Comparison of ENCODE assay signal across 21 cellular contexts in the genomic region with DNA sequence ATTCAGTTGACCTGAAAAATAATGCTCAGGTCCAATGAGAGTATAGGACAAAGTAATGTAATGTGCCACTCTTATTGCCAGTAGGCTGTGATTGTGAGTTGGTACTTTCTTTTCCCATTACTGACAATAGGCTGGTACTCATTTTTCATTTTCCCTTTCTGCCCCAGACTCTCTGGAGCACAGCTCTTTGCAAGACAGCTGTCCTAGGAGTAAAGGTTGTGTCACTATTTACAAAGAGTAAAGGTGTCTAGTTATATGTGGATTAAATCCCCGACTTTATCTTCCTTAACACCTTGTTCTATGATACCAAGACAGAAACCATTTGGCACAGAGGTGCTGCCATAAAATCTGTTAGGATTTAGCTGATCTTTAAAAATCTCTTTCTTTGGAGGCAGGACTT. TPM values are rescaled to one million over a fixed set of nuclear protein-coding genes. Genes with fewer than 3 reads are reported as not detected.
A peak's percentile ranks its signal among the peaks of the same experiment; 100 is the strongest.
DNase-seq lines count a peak whose midpoint lies in the region; ATAC-seq, FAIRE-seq and TF ChIP-seq lines count a peak whose summit lies in the region.
"Had no signal": no experiment of that assay in that cellular context is flagged by ENCODE, and none has a peak within 500 bp of the region (broad histone marks: within the 10 kb centered on the region; RNA-seq: fewer than 3 reads in every experiment).

No MANE protein-coding gene starts in this region.

- no peak overlapping the region for H2AK5ac ChIP-seq in neuronal stem cell (ENCODE audit: low read depth, low read length)

- H3K9me3 Mint-ChIP-seq in activated T-helper 1 cell treated with anti-CD3 and anti-CD28 coated beads, Interleukin-12 subunit alpha, Interleukin-12 subunit beta, Interleukin-2, Interleukin-4 antibody, amounts not matched to agents 30 ng/mL and 10 ng/mL and 1 ng/mL, durations not matched to agents 14 hours and 24 hours and 36 hours, result no peaks in the 10 kb centered on the region

- H4K8ac ChIP-seq in neuronal stem cell (ENCODE audit: low read depth, low read length), result no peak overlapping the region

- no peak overlapping the region for H3K4me3 Mint-ChIP-seq in activated T-helper 1 cell treated with anti-CD3 and anti-CD28 coated beads, Interleukin-12 subunit alpha, Interleukin-12 subunit beta, Interleukin-2, Interleukin-4 antibody, amounts not matched to agents 30 ng/mL and 10 ng/mL and 1 ng/mL, durations not matched to agents 14 hours and 24 hours and 36 hours
- H3K4me3 Mint-ChIP-seq: activated CD8-positive, alpha-beta memory T cell treated with anti-CD3 and anti-CD28 coated beads, Interleukin-2, amount 10 ng/mL, durations not matched to agents 7 days and 5 days; natural killer cell had no signal

- FAIRE-seq in frontal cortex (lab: Jason Lieb, UNC), result no peak
- FAIRE-seq: endometrium had no signal

- no peaks in the 10 kb centered on the region for H3K27me3 ChIP-seq in right atrium auricular region
- H3K27me3 ChIP-seq in right cardiac atrium (ENCODE audit: control insufficient read depth, insufficient read depth), result no peaks in the 10 kb centered on the region
- H3K27me3 ChIP-seq in esophagus muscularis mucosa, result no peaks in the 10 kb centered on the region
- H3K27me3 ChIP-seq in neuronal stem cell (ENCODE audit: control insufficient read depth in 3 of 3, insufficient read depth in 3 of 3, low read depth in 1 of 3, low read length in 3 of 3), result no peaks in the 10 kb centered on the region
- no peaks in the 10 kb centered on the region for H3K27me3 ChIP-seq in uterus
- H3K27me3 ChIP-seq: adrenal gland had no signal

- TF ChIP-seq CTCF in right atrium auricular region (IDR thresholded peaks at IDR 0.05), result no peak
- TF ChIP-seq CTCF in esophagus muscularis mucosa (IDR thresholded peaks at IDR 0.05), result no peak
- no peak for TF ChIP-seq CTCF in uterus (IDR thresholded peaks at IDR 0.05)

- H3K4me3 ChIP-seq in right atrium auricular region, result no peak overlapping the region
- H3K4me3 ChIP-seq in right cardiac atrium (ENCODE audit: low read length), result no peak overlapping the region
- H3K4me3 ChIP-seq in esophagus muscularis mucosa, result no peak overlapping the region
- no peak overlapping the region for H3K4me3 ChIP-seq in neuronal stem cell (ENCODE audit: low read length in 2 of 2)
- no peak overlapping the region for H3K4me3 ChIP-seq in uterus
- H3K4me3 ChIP-seq: adrenal gland had no signal

- TF ChIP-seq POLR2A in esophagus muscularis mucosa (IDR thresholded peaks at IDR 0.05; ENCODE audit: low read depth) (no peak), uterus (IDR thresholded peaks at IDR 0.05) (no peak)

- no peak overlapping the region for H3K27ac Mint-ChIP-seq in activated T-helper 1 cell treated with anti-CD3 and anti-CD28 coated beads, Interleukin-12 subunit alpha, Interleukin-12 subunit beta, Interleukin-2, Interleukin-4 antibody, amounts not matched to agents 30 ng/mL and 10 ng/mL and 1 ng/mL, durations not matched to agents 14 hours and 24 hours and 36 hours
- H3K27ac Mint-ChIP-seq: activated CD8-positive, alpha-beta memory T cell treated with anti-CD3 and anti-CD28 coated beads, Interleukin-2, amount 10 ng/mL, durations not matched to agents 7 days and 5 days; natural killer cell had no signal

- no peak overlapping the region for H2BK5ac ChIP-seq in neuronal stem cell (ENCODE audit: low read length)

- no peaks in the 10 kb centered on the region for H3K27me3 Mint-ChIP-seq in activated T-helper 1 cell treated with anti-CD3 and anti-CD28 coated beads, Interleukin-12 subunit alpha, Interleukin-12 subunit beta, Interleukin-2, Interleukin-4 antibody, amounts not matched to agents 30 ng/mL and 10 ng/mL and 1 ng/mL, durations not matched to agents 14 hours and 24 hours and 36 hours (ENCODE audit: insufficient read depth)
- H3K27me3 Mint-ChIP-seq: activated CD8-positive, alpha-beta memory T cell treated with anti-CD3 and anti-CD28 coated beads, Interleukin-2, amount 10 ng/mL, durations not matched to agents 7 days and 5 days had no signal

- no peaks in the 10 kb centered on the region for H3K4me1 Mint-ChIP-seq in activated T-helper 1 cell treated with anti-CD3 and anti-CD28 coated beads, Interleukin-12 subunit alpha, Interleukin-12 subunit beta, Interleukin-2, Interleukin-4 antibody, amounts not matched to agents 30 ng/mL and 10 ng/mL and 1 ng/mL, durations not matched to agents 14 hours and 24 hours and 36 hours (ENCODE audit: low read depth)
- H3K4me1 Mint-ChIP-seq: activated CD8-positive, alpha-beta memory T cell treated with anti-CD3 and anti-CD28 coated beads, Interleukin-2, amount 10 ng/mL, durations not matched to agents 7 days and 5 days; natural killer cell had no signal

- no peak overlapping the region for H3K18ac ChIP-seq in neuronal stem cell (ENCODE audit: low read length)

- no peak overlapping the region for H4K91ac ChIP-seq in neuronal stem cell (ENCODE audit: low read depth, low read length, poor library complexity)

- H2BK12ac ChIP-seq in neuronal stem cell (ENCODE audit: low read length), result no peak overlapping the region

- WGBS in right cardiac atrium, result 73% methylated on average over 1 of the region's 1 CpG
- WGBS in esophagus muscularis mucosa, result 88% methylated on average over 1 of the region's 1 CpG
- no CpG with 5 or more reads among the region's 1 CpG for whole genome bisulfite sequencing in neuronal stem cell (ENCODE audit: extremely low coverage in 2 of 2, insufficient read length in 2 of 2, insufficient replicate concordance in 1 of 2), 2 donors

- DNase-seq in right atrium auricular region (ENCODE audit: low spot score) (no peak), right cardiac atrium (no peak), esophagus muscularis mucosa (ENCODE audit: extremely low spot score) (no peak), neuronal stem cell (ENCODE audit: low spot score) (no peak), iPS-NIHi7 (ENCODE audit: extremely low spot score) (no peak), frontal cortex (ENCODE audit: low spot score in 2 of 2) (no peak), uterus (no peak)
- no peak for DNase-seq in activated T-helper 1 cell treated with anti-CD3 and anti-CD28 coated beads, Interleukin-12 subunit alpha, Interleukin-12 subunit beta, Interleukin-2, Interleukin-4 antibody, amounts not matched to agents 30 ng/mL and 10 ng/mL and 1 ng/mL, durations not matched to agents 14 hours and 24 hours and 36 hours (ENCODE audit: low spot score)
- DNase-seq: activated CD4-positive, alpha-beta T cell treated with anti-CD3 and anti-CD28 coated beads for 1 hour; activated CD8-positive, alpha-beta memory T cell treated with anti-CD3 and anti-CD28 coated beads, Interleukin-2, amount 10 ng/mL, durations not matched to agents 7 days and 5 days; activated effector memory CD4-positive, alpha-beta T cell treated with Interleukin-2 at 50 U/mL for 16 hours; adrenal gland; foreskin fibroblast; natural killer cell; NCI-H1436 treated with DMSO at 0.1 percent for 48 hours; psoas muscle; SK-N-SH; T-helper 9 cell had no signal

- H3K4me1 ChIP-seq in right atrium auricular region (peaks cover 0 to 50% of the 10 kb centered on the region in 2 donors), right cardiac atrium (ENCODE audit: control insufficient read depth, insufficient read depth, low read length) (peaks cover 17% of the 10 kb centered on the region), esophagus muscularis mucosa (peaks cover 37 to 49% (median 46%) of the 10 kb centered on the region in 4 donors), neuronal stem cell (ENCODE audit: control insufficient read depth in 2 of 2, insufficient read depth in 1 of 2, low read depth in 1 of 2, low read length in 2 of 2) (peaks cover 11% of the 10 kb centered on the region in 2 donors), uterus (peaks cover 0 to 11% of the 10 kb centered on the region in 2 donors)

- H3K23ac ChIP-seq in neuronal stem cell (ENCODE audit: low read depth, low read length, poor library complexity), result no peak overlapping the region

- no peak overlapping the region for H2BK120ac ChIP-seq in neuronal stem cell (ENCODE audit: low read depth, low read length)

- H3K27ac ChIP-seq in right atrium auricular region (peak overlapping the region; percentile 56 to 58), right cardiac atrium (ENCODE audit: low read length) (no peak overlapping the region), esophagus muscularis mucosa (replicated peaks in 1 of 4) (peak overlapping the region in 3 of 4 donors; percentile 8 to 57 (median 37)), neuronal stem cell (replicated peaks; ENCODE audit: low read length) (no peak overlapping the region), uterus (peak overlapping the region in 1 of 2 donors; percentile 49)

- ATAC-seq in right cardiac atrium, result no peak
- ATAC-seq: activated CD8-positive, alpha-beta memory T cell treated with anti-CD3 and anti-CD28 coated beads, Interleukin-2, amount 10 ng/mL, durations not matched to agents 7 days and 5 days; natural killer cell; Panc1 had no signal

- H3K4me2 ChIP-seq in neuronal stem cell (ENCODE audit: insufficient read depth, low read length, poor library complexity, severe bottlenecking), result no peak overlapping the region

- intact Hi-C loops in right cardiac atrium (cut with DNase I), result no loop called here
- intact Hi-C loops in esophagus muscularis mucosa (cut with DNase I), result no loop called here
- intact Hi-C loops in activated T-helper 1 cell treated with anti-CD3 and anti-CD28 coated beads, Interleukin-12 subunit alpha, Interleukin-12 subunit beta, Interleukin-2, Interleukin-4 antibody, amounts not matched to agents 30 ng/mL and 10 ng/mL and 1 ng/mL, durations not matched to agents 14 hours and 24 hours and 36 hours (cut with micrococcal nuclease), result no loop called here
- intact Hi-C loops in uterus (cut with DNase I; ENCODE audit: low total_unique reads), result no loop called here

- H3K9me3 ChIP-seq in right atrium auricular region (no peaks in the 10 kb centered on the region), right cardiac atrium (ENCODE audit: control insufficient read depth, low read length) (no peaks in the 10 kb centered on the region), esophagus muscularis mucosa (no peaks in the 10 kb centered on the region), neuronal stem cell (replicated peaks in 1 of 2; ENCODE audit: control insufficient read depth in 2 of 2, insufficient read depth in 1 of 2, low read depth in 1 of 2, low read length in 2 of 2) (no peaks in the 10 kb centered on the region), uterus (no peaks in the 10 kb centered on the region)
- H3K9me3 ChIP-seq: adrenal gland, psoas muscle, SK-N-SH, thoracic aorta had no signal

- no peaks in the 10 kb centered on the region for H3K36me3 ChIP-seq in right atrium auricular region
- no peaks in the 10 kb centered on the region for H3K36me3 ChIP-seq in esophagus muscularis mucosa
- no peaks in the 10 kb centered on the region for H3K36me3 ChIP-seq in neuronal stem cell (replicated peaks in 1 of 2; ENCODE audit: control insufficient read depth in 2 of 2, insufficient read depth in 2 of 2, low read length in 2 of 2)
- H3K36me3 ChIP-seq in uterus, result no peaks in the 10 kb centered on the region
- H3K36me3 ChIP-seq: adrenal gland, thoracic aorta had no signal

- H3K36me3 Mint-ChIP-seq in activated T-helper 1 cell treated with anti-CD3 and anti-CD28 coated beads, Interleukin-12 subunit alpha, Interleukin-12 subunit beta, Interleukin-2, Interleukin-4 antibody, amounts not matched to agents 30 ng/mL and 10 ng/mL and 1 ng/mL, durations not matched to agents 14 hours and 24 hours and 36 hours (ENCODE audit: low read depth), result no peaks in the 10 kb centered on the region
- H3K36me3 Mint-ChIP-seq: activated CD8-positive, alpha-beta memory T cell treated with anti-CD3 and anti-CD28 coated beads, Interleukin-2, amount 10 ng/mL, durations not matched to agents 7 days and 5 days; natural killer cell had no signal

- peak overlapping the region; percentile 88 for H2AFZ ChIP-seq in neuronal stem cell (ENCODE audit: low read length)

- H3K9ac ChIP-seq in neuronal stem cell (ENCODE audit: low read depth, low read length, poor library complexity), result no peak overlapping the region
- H3K9ac ChIP-seq: SK-N-SH had no signal

- H3K14ac ChIP-seq in neuronal stem cell (ENCODE audit: low read length), result no peak overlapping the region

- H2BK15ac ChIP-seq in neuronal stem cell (ENCODE audit: low read length), result no peak overlapping the region

- no peaks in the 10 kb centered on the region for H3K79me1 ChIP-seq in neuronal stem cell (ENCODE audit: low read depth, low read length)

- no peak overlapping the region for H3K4ac ChIP-seq in neuronal stem cell (ENCODE audit: low read length)

- no peak for TF ChIP-seq EP300 in esophagus muscularis mucosa (IDR thresholded peaks at IDR 0.05)

RNA-seq across cellular contexts. Expression of a gene that starts 32.3 kb away (rescaled TPM):
- 10 to 100 TPM; 34.1 to 44.7 TPM for total RNA-seq in right atrium auricular region
- 10 to 100 TPM; 21.2 to 34.3 (median 29.6) TPM for total RNA-seq in right cardiac atrium
- 6.9 TPM for polyA plus RNA-seq in right cardiac atrium
- 10 to 100 TPM; 11.6 to 30.0 (median 22.3) TPM for total RNA-seq in esophagus muscularis mucosa
- 7.1 TPM for polyA plus RNA-seq in neuronal stem cell (2013, experiment 1 of 2)
- polyA plus RNA-seq in neuronal stem cell (2013, experiment 2 of 2), result 7.1 TPM
- total RNA-seq in activated T-helper 1 cell treated with anti-CD3 and anti-CD28 coated beads, Interleukin-12 subunit alpha, Interleukin-12 subunit beta, Interleukin-2, Interleukin-4 antibody, amounts not matched to agents 30 ng/mL and 10 ng/mL and 1 ng/mL, durations not matched to agents 14 hours and 24 hours and 36 hours, result not detected in 2 replicates
- total RNA-seq in frontal cortex, result 28.9 TPM
- total RNA-seq in uterus, result 10 to 100 TPM in 3 of 4 donors, 1 to 10 TPM in 1; 10.0 to 42.5 (median 29.8) TPM
- total RNA-seq: activated CD8-positive, alpha-beta memory T cell treated with anti-CD3 and anti-CD28 coated beads, Interleukin-2, amount 10 ng/mL, durations not matched to agents 7 days and 5 days had no signal

Comparison
In these comparisons a context has a peak if more than half of its experiments do, and no peak if none do; other contexts are left out.
1. H3K27ac ChIP-seq: peak in right atrium auricular region (2 of 2) and esophagus muscularis mucosa (3 of 4); none in right cardiac atrium (single experiment) and neuronal stem cell (single experiment).
2. RNA of a gene that starts 32.3 kb away (total RNA-seq): 34.1 to 44.7 TPM in right atrium auricular region, 21.2 to 34.3 TPM in right cardiac atrium, 10.0 to 42.5 TPM in uterus, 28.9 TPM in frontal cortex (single experiment) and 11.6 to 30.0 TPM in esophagus muscularis mucosa; not detected in activated T-helper 1 cell treated with anti-CD3 and anti-CD28 coated beads, Interleukin-12 subunit alpha, Interleukin-12 subunit beta, Interleukin-2, Interleukin-4 antibody, amounts not matched to agents 30 ng/mL and 10 ng/mL and 1 ng/mL, durations not matched to agents 14 hours and 24 hours and 36 hours; every median in the first group is over 10 times any median in the second.